Comparison of ENCODE assay signal across 1 cellular context in genomic region chr14:101175731-101176534, GRCh38.
TF ChIP-seq lines count a peak whose summit lies in the region.

No MANE protein-coding gene starts in this region.

TF ChIP-seq in IMR-90, 13 proteins besides CTCF, POLR2A, EP300 and RAD21:
- TF ChIP-seq RCOR1 (IDR thresholded peaks at IDR 0.05; ENCODE audit: insufficient replicate concordance, low read length) (no peak), MAZ (IDR thresholded peaks at IDR 0.05; ENCODE audit: borderline replicate concordance, low read depth, low read length) (no peak), MAFK (IDR thresholded peaks at IDR 0.05; ENCODE audit: low read depth, low read length) (no peak), RFX5 (IDR thresholded peaks at IDR 0.05; ENCODE audit: low read depth, low read length) (no peak), MXI1 (IDR thresholded peaks at IDR 0.05; ENCODE audit: borderline replicate concordance, low read depth, low read length) (no peak), NFE2L2 (IDR thresholded peaks at IDR 0.05; ENCODE audit: low read depth, low read length) (no peak), BHLHE40 (IDR thresholded peaks at IDR 0.05; ENCODE audit: low read depth, low read length) (no peak)
- TF ChIP-seq, protein P1, sequence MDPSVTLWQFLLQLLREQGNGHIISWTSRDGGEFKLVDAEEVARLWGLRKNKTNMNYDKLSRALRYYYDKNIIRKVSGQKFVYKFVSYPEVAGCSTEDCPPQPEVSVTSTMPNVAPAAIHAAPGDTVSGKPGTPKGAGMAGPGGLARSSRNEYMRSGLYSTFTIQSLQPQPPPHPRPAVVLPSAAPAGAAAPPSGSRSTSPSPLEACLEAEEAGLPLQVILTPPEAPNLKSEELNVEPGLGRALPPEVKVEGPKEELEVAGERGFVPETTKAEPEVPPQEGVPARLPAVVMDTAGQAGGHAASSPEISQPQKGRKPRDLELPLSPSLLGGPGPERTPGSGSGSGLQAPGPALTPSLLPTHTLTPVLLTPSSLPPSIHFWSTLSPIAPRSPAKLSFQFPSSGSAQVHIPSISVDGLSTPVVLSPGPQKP (IDR thresholded peaks at IDR 0.05; ENCODE audit: borderline replicate concordance, low read depth, low read length): no peak
- TF ChIP-seq, protein P2, sequence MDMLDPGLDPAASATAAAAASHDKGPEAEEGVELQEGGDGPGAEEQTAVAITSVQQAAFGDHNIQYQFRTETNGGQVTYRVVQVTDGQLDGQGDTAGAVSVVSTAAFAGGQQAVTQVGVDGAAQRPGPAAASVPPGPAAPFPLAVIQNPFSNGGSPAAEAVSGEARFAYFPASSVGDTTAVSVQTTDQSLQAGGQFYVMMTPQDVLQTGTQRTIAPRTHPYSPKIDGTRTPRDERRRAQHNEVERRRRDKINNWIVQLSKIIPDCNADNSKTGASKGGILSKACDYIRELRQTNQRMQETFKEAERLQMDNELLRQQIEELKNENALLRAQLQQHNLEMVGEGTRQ (IDR thresholded peaks at IDR 0.05; ENCODE audit: low read depth, low read length): no peak
TF ChIP-seq in IMR-90: peak in this region for 0.
